In genomic region chr1:221517961-221518360, GRCh38 we compare ENCODE assay signal across 2 cellular contexts.
TF ChIP-seq lines count a peak whose summit lies in the region.

No MANE protein-coding gene starts in this region.

TF ChIP-seq in A549, 52 proteins besides CTCF, POLR2A, EP300 and RAD21:
- TF ChIP-seq USF2 (IDR thresholded peaks at IDR 0.05) (no peak), POLR2AphosphoS2 (conservative IDR thresholded peaks at IDR 0.05; ENCODE audit: low read length) (no peak), KDM5A (IDR thresholded peaks at IDR 0.05) (no peak), MAZ (IDR thresholded peaks at IDR 0.05; ENCODE audit: borderline replicate concordance, low read depth, low read length) (no peak), JUN (IDR thresholded peaks at IDR 0.05) (no peak), CEBPB (IDR thresholded peaks at IDR 0.05) (peak; percentile 76 to 79), CHD2 (IDR thresholded peaks at IDR 0.05; ENCODE audit: low read length, partially characterized antibody) (no peak), PHF8 (IDR thresholded peaks at IDR 0.05; ENCODE audit: borderline replicate concordance, low read depth) (no peak)

TF ChIP-seq in K562, 482 proteins besides CTCF, POLR2A, EP300 and RAD21 (continued from another document):
- TF ChIP-seq CEBPG (CRISPR knock-in tag; IDR thresholded peaks at IDR 0.05) (no peak), CEBPG (tag; conservative IDR thresholded peaks at IDR 0.05 in 1 of 2, IDR thresholded peaks at IDR 0.05 in 1 of 2) (peak; percentile 64 to 78)
